ENCODE assay signal across 32 cellular contexts in genomic region chrX:69117876-69118526, GRCh38.
"Had no signal": no experiment of that assay in that cellular context is flagged by ENCODE, and none has a peak within 500 bp of the region (broad histone marks: within the 10 kb centered on the region; RNA-seq: fewer than 3 reads in every experiment).

No MANE protein-coding gene starts in this region.

- H3K4me3 Mint-ChIP-seq: activated B cell treated with CpG ODN at 0.5 μM for 24 hours; activated CD4-positive, alpha-beta T cell treated with anti-CD3 and anti-CD28 coated beads for 36 hours; activated naive CD8-positive, alpha-beta T cell; immature natural killer cell; natural killer cell treated with Interleukin-12 subunit alpha and Interleukin-12 subunit beta and Interleukin-15 and Interleukin-18, amount 100 ng/mL, for 72 hours; stimulated activated memory B cell treated with anti-CD40 and anti-IgM and Interleukin-4, amounts not matched to agents 10 μg/mL and 1 μg/mL and 100 μg/mL, for 72 hours; stimulated activated naive CD8-positive, alpha-beta T cell treated with anti-CD3 and anti-CD28 coated beads, Interleukin-15, amount 100 ng/mL, for 72 hours; T-helper 2 cell treated with Interferon-gamma antibody and Interleukin-4, amounts not matched to agents 5 μg/mL and 100 μg/mL, for 36 hours had no signal

- H3K9me3 Mint-ChIP-seq: activated B cell treated with CpG ODN at 0.5 μM for 24 hours; immature natural killer cell; natural killer cell treated with Interleukin-12 subunit alpha and Interleukin-12 subunit beta and Interleukin-15 and Interleukin-18, amount 100 ng/mL, for 72 hours; stimulated activated memory B cell treated with anti-CD40 and anti-IgM and Interleukin-4, amounts not matched to agents 10 μg/mL and 1 μg/mL and 100 μg/mL, for 72 hours; stimulated activated naive CD8-positive, alpha-beta T cell treated with anti-CD3 and anti-CD28 coated beads, Interleukin-15, amount 100 ng/mL, for 72 hours; T-helper 2 cell treated with Interferon-gamma antibody and Interleukin-4, amounts not matched to agents 5 μg/mL and 100 μg/mL, for 36 hours had no signal

- DNase-seq: activated B cell treated with CpG ODN at 0.5 μM for 24 hours; activated CD4-positive, alpha-beta T cell treated with anti-CD3 and anti-CD28 coated beads for 36 hours; activated effector memory CD4-positive, alpha-beta T cell treated with Interleukin-2 at 50 U/mL for 16 hours; activated naive CD4-positive, alpha-beta T cell treated with Interleukin-2 at 50 U/mL for 16 hours; anterior cingulate cortex; dorsolateral prefrontal cortex; effector memory CD4-positive, alpha-beta T cell; erythroblast; head of caudate nucleus; immature natural killer cell; kidney; lower lobe of right lung; mesenchymal stem cell; ovary; sigmoid colon; stimulated activated CD4-positive, alpha-beta T cell treated with anti-CD3 and anti-CD28 coated beads, Interleukin-1b, Interleukin-23, amount 100 ng/mL, for 48 hours; stimulated activated CD4-positive, alpha-beta T cell treated with anti-CD3 and anti-CD28 coated beads, Interleukin-4, amount 100 ng/mL, for 4 hours; stimulated activated CD8-positive, alpha-beta memory T cell treated with anti-CD3 and anti-CD28 coated beads, Interleukin-4, amount 100 ng/mL, for 48 hours; stimulated activated naive CD8-positive, alpha-beta T cell treated with anti-CD3 and anti-CD28 coated beads, Interleukin-15, amount 100 ng/mL, for 72 hours; substantia nigra; T-helper 1 cell; upper lobe of left lung had no signal

- H3K9me3 ChIP-seq: lower lobe of right lung, neutrophil, ovary, sigmoid colon, upper lobe of left lung, vagina had no signal

- H3K4me1 Mint-ChIP-seq: activated B cell treated with CpG ODN at 0.5 μM for 24 hours; activated CD4-positive, alpha-beta T cell treated with anti-CD3 and anti-CD28 coated beads for 36 hours; stimulated activated memory B cell treated with anti-CD40 and anti-IgM and Interleukin-4, amounts not matched to agents 10 μg/mL and 1 μg/mL and 100 μg/mL, for 72 hours had no signal

- H3K27me3 ChIP-seq: cardiac muscle cell, neutrophil, ovary, sigmoid colon, upper lobe of left lung, vagina had no signal

- H3K4me1 ChIP-seq: lower lobe of right lung, sigmoid colon, upper lobe of left lung, vagina had no signal

- H3K27ac ChIP-seq: cardiac muscle cell, coronary artery, dorsolateral prefrontal cortex, lower lobe of right lung, neutrophil, ovary, sigmoid colon, upper lobe of left lung, vagina had no signal

- H3K4me3 ChIP-seq: cardiac muscle cell, coronary artery, dorsolateral prefrontal cortex, lower lobe of right lung, ovary, sigmoid colon, smooth muscle cell, upper lobe of left lung, vagina had no signal

- H3K36me3 Mint-ChIP-seq: activated naive CD8-positive, alpha-beta T cell; immature natural killer cell; natural killer cell treated with Interleukin-12 subunit alpha and Interleukin-12 subunit beta and Interleukin-15 and Interleukin-18, amount 100 ng/mL, for 72 hours; stimulated activated memory B cell treated with anti-CD40 and anti-IgM and Interleukin-4, amounts not matched to agents 10 μg/mL and 1 μg/mL and 100 μg/mL, for 72 hours had no signal

- ATAC-seq: activated CD4-positive, alpha-beta T cell treated with anti-CD3 and anti-CD28 coated beads for 36 hours; lower lobe of right lung; natural killer cell treated with Interleukin-12 subunit alpha and Interleukin-12 subunit beta and Interleukin-15 and Interleukin-18, amount 100 ng/mL, for 72 hours; stimulated activated memory B cell treated with anti-CD40 and anti-IgM and Interleukin-4, amounts not matched to agents 10 μg/mL and 1 μg/mL and 100 μg/mL, for 72 hours; stimulated activated naive CD8-positive, alpha-beta T cell treated with anti-CD3 and anti-CD28 coated beads, Interleukin-15, amount 100 ng/mL, for 72 hours had no signal

- H3K27ac Mint-ChIP-seq: activated B cell treated with CpG ODN at 0.5 μM for 24 hours; activated CD4-positive, alpha-beta T cell treated with anti-CD3 and anti-CD28 coated beads for 36 hours; activated naive CD8-positive, alpha-beta T cell; immature natural killer cell; natural killer cell treated with Interleukin-12 subunit alpha and Interleukin-12 subunit beta and Interleukin-15 and Interleukin-18, amount 100 ng/mL, for 72 hours; progenitor cell of endocrine pancreas; stimulated activated memory B cell treated with anti-CD40 and anti-IgM and Interleukin-4, amounts not matched to agents 10 μg/mL and 1 μg/mL and 100 μg/mL, for 72 hours; stimulated activated naive CD8-positive, alpha-beta T cell treated with anti-CD3 and anti-CD28 coated beads, Interleukin-15, amount 100 ng/mL, for 72 hours; T-helper 2 cell treated with Interferon-gamma antibody and Interleukin-4, amounts not matched to agents 5 μg/mL and 100 μg/mL, for 36 hours had no signal

- H3K27me3 Mint-ChIP-seq: activated B cell treated with CpG ODN at 0.5 μM for 24 hours; activated CD4-positive, alpha-beta T cell treated with anti-CD3 and anti-CD28 coated beads for 36 hours; activated naive CD8-positive, alpha-beta T cell; natural killer cell treated with Interleukin-12 subunit alpha and Interleukin-12 subunit beta and Interleukin-15 and Interleukin-18, amount 100 ng/mL, for 72 hours; progenitor cell of endocrine pancreas; stimulated activated memory B cell treated with anti-CD40 and anti-IgM and Interleukin-4, amounts not matched to agents 10 μg/mL and 1 μg/mL and 100 μg/mL, for 72 hours; stimulated activated naive CD8-positive, alpha-beta T cell treated with anti-CD3 and anti-CD28 coated beads, Interleukin-15, amount 100 ng/mL, for 72 hours had no signal

- H3K36me3 ChIP-seq: cardiac muscle cell, lower lobe of right lung, neutrophil, ovary, sigmoid colon, upper lobe of left lung, vagina had no signal
